10 cellular contexts compared by ENCODE assay signal in genomic region chr16:71210-71539, GRCh38. TPM values are rescaled to one million over a fixed set of nuclear protein-coding genes. Genes with fewer than 3 reads are reported as not detected.
DNase-seq lines count a peak whose midpoint lies in the region; ATAC-seq and TF ChIP-seq lines count a peak whose summit lies in the region.
"Had no signal": no experiment of that assay in that cellular context is flagged by ENCODE, and none has a peak within 500 bp of the region (broad histone marks: within the 10 kb centered on the region; RNA-seq: fewer than 3 reads in every experiment).

No MANE protein-coding gene starts in this region.

- no peaks in the 10 kb centered on the region for H3K9me3 Mint-ChIP-seq in osteocyte (ENCODE audit: unreplicated experiment)
- H3K9me3 Mint-ChIP-seq: CD8-positive, alpha-beta T cell had no signal

- TF ChIP-seq POLR2A in Peyer's patch (IDR thresholded peaks at IDR 0.05) (no peak), esophagus squamous epithelium (IDR thresholded peaks at IDR 0.05) (no peak)

- DNase-seq in A673 (ENCODE audit: low spot score) = no peak
- no peak for DNase-seq in Peyer's patch
- no peak for DNase-seq in esophagus squamous epithelium (lab: John Stamatoyannopoulos, UW)
- no peak for DNase-seq in osteocyte (ENCODE audit: extremely low spot score, unreplicated experiment)
- no peak for DNase-seq in SK-N-DZ (ENCODE audit: low spot score)
- DNase-seq in activated naive CD4-positive, alpha-beta T cell (lab: John Stamatoyannopoulos, UW) = no peak
- DNase-seq: stimulated activated CD4-positive, alpha-beta T cell treated with anti-CD3 and anti-CD28 coated beads, Interleukin-12 subunit alpha, Interleukin-12 subunit beta, amount 100 ng/mL, for 4 hours had no signal

- no peak for TF ChIP-seq CTCF in A673 (conservative IDR thresholded peaks at IDR 0.05; ENCODE audit: low read depth, low read length)
- no peak for TF ChIP-seq CTCF in Peyer's patch (IDR thresholded peaks at IDR 0.05)
- no peak for TF ChIP-seq CTCF in esophagus squamous epithelium (IDR thresholded peaks at IDR 0.05)
- TF ChIP-seq CTCF in osteocyte (IDR thresholded peaks at IDR 0.05) = no peak

- H3K9me3 ChIP-seq in A673 (ENCODE audit: low read depth, low read length, poor library complexity, severe bottlenecking) = no peaks in the 10 kb centered on the region
- H3K9me3 ChIP-seq in Peyer's patch = no peaks in the 10 kb centered on the region
- H3K9me3 ChIP-seq in esophagus squamous epithelium = no peaks in the 10 kb centered on the region

- H3K36me3 ChIP-seq in A673 (ENCODE audit: insufficient read depth, low read length, poor library complexity, severe bottlenecking) (no peaks in the 10 kb centered on the region), Peyer's patch (no peaks in the 10 kb centered on the region), esophagus squamous epithelium (no peaks in the 10 kb centered on the region)

- H3K4me1 ChIP-seq in A673 (ENCODE audit: insufficient read depth, low read length, poor library complexity, severe bottlenecking) (peaks cover 16% of the 10 kb centered on the region), Peyer's patch (peaks cover 0 to 41% (median 9%) of the 10 kb centered on the region in 4 donors), esophagus squamous epithelium (peaks cover 40 to 93% (median 62%) of the 10 kb centered on the region in 3 donors)

- CTCF ChIA-PET in A673 (lab: Charles Lee) = no interaction called here

- ATAC-seq in HG03175 (IDR thresholded peaks at IDR 0.05; ENCODE audit: unreplicated experiment) (no peak), HG03442 (IDR thresholded peaks at IDR 0.05; ENCODE audit: unreplicated experiment) (no peak)
- ATAC-seq: CD8-positive, alpha-beta T cell had no signal

- POLR2A ChIA-PET in A673 (lab: Charles Lee; ENCODE audit: low non-redundant PET) = no interaction called here

- no peak overlapping the region for H3K27ac ChIP-seq in A673 (ENCODE audit: low read depth, low read length, poor library complexity, severe bottlenecking)
- H3K27ac ChIP-seq in Peyer's patch = peak overlapping the region; percentile 61 to 84 (median 73)
- peak overlapping the region; percentile 94 to 98 (median 96) for H3K27ac ChIP-seq in esophagus squamous epithelium

- intact Hi-C loops in A673 (cut with micrococcal nuclease; ENCODE audit: unreplicated experiment) = no loop called here
- intact Hi-C loops in esophagus squamous epithelium (cut with DNase I) = no loop called here

- H3K27me3 Mint-ChIP-seq in osteocyte (ENCODE audit: unreplicated experiment) = no peaks in the 10 kb centered on the region

- H3K4me3 ChIP-seq in A673 (ENCODE audit: low read depth, low read length, poor library complexity, severe bottlenecking) (peak overlapping the region; percentile 55), Peyer's patch (peak overlapping the region; percentile 45 to 64 (median 54)), esophagus squamous epithelium (peak overlapping the region; percentile 55 to 91 (median 81))

- H3K4me3 Mint-ChIP-seq in osteocyte (ENCODE audit: unreplicated experiment) = peak overlapping the region; percentile 82

- no TSS peak for BruUV-seq in A673 (replicated peaks; lab: Mats Ljungman, UMichigan)

- peak overlapping the region; percentile 90 for H3K27ac Mint-ChIP-seq in osteocyte (ENCODE audit: unreplicated experiment)
- H3K27ac Mint-ChIP-seq: CD8-positive, alpha-beta T cell had no signal

- H3K4me1 Mint-ChIP-seq in osteocyte (ENCODE audit: unreplicated experiment) = peaks cover 72% of the 10 kb centered on the region

- WGBS in esophagus squamous epithelium, 2 donors = 0 to 57% methylated on average over 1 of the region's 5 CpGs

- H3K36me3 Mint-ChIP-seq in osteocyte (ENCODE audit: unreplicated experiment) = no peaks in the 10 kb centered on the region
- H3K36me3 Mint-ChIP-seq: CD8-positive, alpha-beta T cell had no signal

- H3K27me3 ChIP-seq in A673 (replicated peaks; ENCODE audit: insufficient read depth, low read depth, low read length, poor library complexity) = no peaks in the 10 kb centered on the region
- H3K27me3 ChIP-seq in Peyer's patch = no peaks in the 10 kb centered on the region
- H3K27me3 ChIP-seq in esophagus squamous epithelium = peaks cover 0 to 15% (median 0%) of the 10 kb centered on the region in 4 donors

RNA-seq across cellular contexts. Expression of gene RHBDF1, which starts 1.3 kb away (rescaled TPM):
- 5.8 TPM in 2 replicates for total RNA-seq in A673 (2021)
- 10 to 100 TPM; 19.4 to 58.6 (median 41.1) TPM for total RNA-seq in Peyer's patch
- total RNA-seq in esophagus squamous epithelium = 10 to 100 TPM; 13.3 to 38.3 (median 24.2) TPM
- 56.8 and 57.6 TPM in 2 replicates for total RNA-seq in osteocyte
- polyA plus RNA-seq in SK-N-DZ (2014; cell fraction: cytosol; rRNA removed) = 0.60 and 3.3 TPM in 2 replicates
- polyA plus RNA-seq in SK-N-DZ (2014; cell fraction: nucleus; rRNA removed) = 15.2 and 16.0 TPM in 2 replicates

RNA-seq across cellular contexts. Expression of gene MPG, which starts 6.8 kb away (rescaled TPM):
- 30.6 and 34.2 TPM in 2 replicates for total RNA-seq in A673 (2021)
- 10 to 100 TPM; 21.5 to 63.4 (median 44.7) TPM for total RNA-seq in Peyer's patch
- total RNA-seq in esophagus squamous epithelium = 10 to 100 TPM; 47.4 to 72.1 (median 68.3) TPM
- 65.9 and 71.6 TPM in 2 replicates for total RNA-seq in osteocyte
- polyA plus RNA-seq in SK-N-DZ (2014; cell fraction: cytosol; rRNA removed) = 69.5 and 87.0 TPM in 2 replicates
- 45.3 and 75.7 TPM in 2 replicates for polyA plus RNA-seq in SK-N-DZ (2014; cell fraction: nucleus; rRNA removed)

RNA-seq across cellular contexts. Expression of gene SNRNP25, which starts 17.5 kb away (rescaled TPM):
- total RNA-seq in A673 (2021) (52.5 and 54.9 TPM in 2 replicates), Peyer's patch (10 to 100 TPM in 3 of 4 donors, 1 to 10 TPM in 1; 8.7 to 17.6 (median 14.4) TPM), esophagus squamous epithelium (10 to 100 TPM; 12.4 to 30.0 (median 17.9) TPM), osteocyte (28.6 and 30.4 TPM in 2 replicates)
- 82.8 and 118 TPM in 2 replicates for polyA plus RNA-seq in SK-N-DZ (2014; cell fraction: cytosol; rRNA removed)
- polyA plus RNA-seq in SK-N-DZ (2014; cell fraction: nucleus; rRNA removed) = 39.4 and 52.0 TPM in 2 replicates

RNA-seq across cellular contexts. Expression of gene POLR3K, which starts 17.8 kb away (rescaled TPM):
- total RNA-seq in A673 (2021) = 41.5 and 48.5 TPM in 2 replicates
- 1 to 10 TPM; 2.5 to 6.3 (median 3.3) TPM for total RNA-seq in Peyer's patch
- total RNA-seq in esophagus squamous epithelium = 1 to 10 TPM; 3.1 to 8.6 (median 4.8) TPM
- total RNA-seq in osteocyte = 9.9 and 10.3 TPM in 2 replicates
- 22.1 and 27.1 TPM in 2 replicates for polyA plus RNA-seq in SK-N-DZ (2014; cell fraction: cytosol; rRNA removed)
- polyA plus RNA-seq in SK-N-DZ (2014; cell fraction: nucleus; rRNA removed) = 13.1 and 25.6 TPM in 2 replicates
